In the genomic region with DNA sequence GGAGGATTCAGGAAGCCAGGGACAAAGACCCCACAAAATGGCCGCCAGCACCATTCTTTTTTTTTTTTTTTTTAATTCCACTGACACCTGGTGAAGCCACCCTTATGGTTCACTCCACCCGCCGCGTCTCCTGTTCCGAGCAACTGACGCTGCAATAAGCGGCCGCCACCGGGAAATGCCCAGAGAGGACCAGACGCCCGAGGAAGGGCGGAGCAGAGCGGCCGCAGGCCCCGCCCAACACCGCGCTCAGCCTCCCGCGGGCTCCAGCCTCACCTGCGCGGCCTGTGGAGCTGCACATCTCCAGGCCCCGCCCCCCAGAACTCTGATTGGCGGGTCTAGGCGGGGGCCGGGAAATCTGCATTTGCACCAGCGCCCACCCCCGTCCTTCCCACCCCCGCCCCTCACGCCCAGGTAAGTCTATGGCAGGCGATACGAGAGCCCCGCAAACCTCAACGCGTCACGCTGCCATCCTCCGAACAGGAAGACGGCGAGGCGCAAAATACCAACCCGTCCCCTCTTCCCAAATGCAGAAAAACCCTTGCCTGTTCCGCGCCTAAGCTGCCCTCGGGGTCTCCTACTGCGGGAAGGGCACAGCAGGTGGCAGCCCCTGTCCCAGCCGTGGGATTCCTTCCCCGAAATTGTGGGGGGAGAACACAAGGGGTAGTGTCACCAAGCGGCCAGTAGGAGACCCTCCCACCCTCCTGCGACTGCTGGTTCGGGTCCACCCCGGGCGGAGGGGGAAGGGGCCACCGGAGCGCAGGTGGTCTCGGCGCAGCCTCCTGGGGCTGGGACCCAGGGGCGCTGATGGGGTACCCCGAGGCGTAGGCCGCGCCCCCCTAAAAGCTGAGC, we compare ENCODE assay signal across 8 cellular contexts. TPM values are rescaled to one million over a fixed set of nuclear protein-coding genes. Genes with fewer than 3 reads are reported as not detected.
DNase-seq lines count a peak whose midpoint lies in the region; ATAC-seq and TF ChIP-seq lines count a peak whose summit lies in the region.

No MANE protein-coding gene starts in this region.

- TF ChIP-seq EP300 in ovary (IDR thresholded peaks at IDR 0.05), result no peak

- TF ChIP-seq CTCF in CD4-positive, alpha-beta T cell (IDR thresholded peaks at IDR 0.05), result no peak
- peak; percentile 46 for TF ChIP-seq CTCF in OCI-LY7 (conservative IDR thresholded peaks at IDR 0.05; ENCODE audit: low read length)
- peak; percentile 40 for TF ChIP-seq CTCF in left ventricle myocardium inferior (IDR thresholded peaks at IDR 0.05; ENCODE audit: borderline replicate concordance)
- peak in 2 of 3 donors; percentile 20 to 21 for TF ChIP-seq CTCF in ovary (IDR thresholded peaks at IDR 0.05)

- peaks cover 24% of the 10 kb centered on the region for H3K27me3 ChIP-seq in CD4-positive, alpha-beta T cell (ENCODE audit: control insufficient read depth, insufficient read depth, low read length)
- no peaks in the 10 kb centered on the region for H3K27me3 ChIP-seq in adipocyte (replicated peaks; ENCODE audit: control insufficient read depth, insufficient read depth, low read length)
- peaks cover 9% of the 10 kb centered on the region for H3K27me3 ChIP-seq in left ventricle myocardium inferior (ENCODE audit: low read depth)
- no peaks in the 10 kb centered on the region for H3K27me3 ChIP-seq in ovary

- CTCF ChIA-PET in CD4-positive, alpha-beta T cell (lab: Charles Lee), result no interaction called here
- CTCF ChIA-PET in OCI-LY7 (lab: Charles Lee; ENCODE audit: unreplicated experiment), result interaction anchor here (0.5 kb wide), 1 partner anchor 11 kb away, joined by 3 read pairs; no protein-coding TSS in a partner anchor

- peak overlapping the region; percentile 97 for H3K9ac ChIP-seq in adipocyte (ENCODE audit: low read length)

- H4K20me1 ChIP-seq in OCI-LY7 (ENCODE audit: insufficient read depth, low read length), result no peaks in the 10 kb centered on the region

- no peaks in the 10 kb centered on the region for H3K9me2 ChIP-seq in OCI-LY7 (ENCODE audit: insufficient read depth, low read length)

- H3K36me3 Mint-ChIP-seq in CD4-positive, alpha-beta T cell (ENCODE audit: low read depth), result no peaks in the 10 kb centered on the region

- H3K36me3 ChIP-seq in OCI-LY7 (ENCODE audit: insufficient read depth, low read length) (no peaks in the 10 kb centered on the region), adipocyte (ENCODE audit: control insufficient read depth, insufficient read depth, low read length, severe bottlenecking) (no peaks in the 10 kb centered on the region), left ventricle myocardium inferior (no peaks in the 10 kb centered on the region), ovary (no peaks in the 10 kb centered on the region)

- no peak for TF ChIP-seq POLR2A in ovary (IDR thresholded peaks at IDR 0.05)

- H3K27ac ChIP-seq in CD4-positive, alpha-beta T cell (ENCODE audit: low read depth, low read length), result no peak overlapping the region
- no peak overlapping the region for H3K27ac ChIP-seq in OCI-LY7 (ENCODE audit: low read depth, low read length, poor library complexity, severe bottlenecking)
- H3K27ac ChIP-seq in left ventricle myocardium inferior (replicated peaks), result peak overlapping the region; percentile 58
- H3K27ac ChIP-seq in ovary, result peak overlapping the region; percentile 39 to 54

- no peaks in the 10 kb centered on the region for H3K9me3 Mint-ChIP-seq in CD4-positive, alpha-beta T cell

- H3K4me1 ChIP-seq in OCI-LY7 (ENCODE audit: insufficient read depth, low read length, poor library complexity, severe bottlenecking), result peaks cover 7% of the 10 kb centered on the region
- peaks cover 27% of the 10 kb centered on the region for H3K4me1 ChIP-seq in adipocyte (ENCODE audit: control insufficient read depth, insufficient read depth, low read length)
- peaks cover 11% of the 10 kb centered on the region for H3K4me1 ChIP-seq in left ventricle myocardium inferior
- peaks cover 5% of the 10 kb centered on the region for H3K4me1 ChIP-seq in ovary (ENCODE audit: insufficient read depth)

- 0 to 2% (median 1%) methylated on average over 57 to 60 of the region's 60 CpGs for WGBS in ovary, 3 donors

- peaks cover 42% of the 10 kb centered on the region for H3K27me3 Mint-ChIP-seq in CD4-positive, alpha-beta T cell

- intact Hi-C loops in CD4-positive, alpha-beta T cell (cut with DNase I, micrococcal nuclease), result no loop called here
- intact Hi-C loops in OCI-LY7 (cut with micrococcal nuclease; ENCODE audit: unreplicated experiment) (no loop called here), left ventricle myocardium inferior (cut with micrococcal nuclease) (no loop called here), ovary (cut with DNase I) (no loop called here)

- peak overlapping the region; percentile 96 for H2AFZ ChIP-seq in OCI-LY7 (ENCODE audit: low read length)

- H3K4me3 Mint-ChIP-seq in CD4-positive, alpha-beta T cell, result peak overlapping the region; percentile 54

- peak; percentile 57 for ATAC-seq in CD4-positive, alpha-beta T cell (ENCODE audit: poor library complexity)

- no peak overlapping the region for H3K27ac Mint-ChIP-seq in CD4-positive, alpha-beta T cell

- no peaks in the 10 kb centered on the region for H3K79me2 ChIP-seq in OCI-LY7 (ENCODE audit: insufficient read depth, low read depth, low read length)

- H3K4me3 ChIP-seq in OCI-LY7 (ENCODE audit: low read depth, low read length, poor library complexity, severe bottlenecking) (peak overlapping the region; percentile 68), adipocyte (ENCODE audit: low read length) (peak overlapping the region; percentile 98), left ventricle myocardium inferior (peak overlapping the region; percentile 89), ovary (peak overlapping the region; percentile 77)

- POLR2A ChIA-PET in CD4-positive, alpha-beta T cell (lab: Charles Lee), result no interaction called here
- POLR2A ChIA-PET in OCI-LY7 (lab: Charles Lee), result interaction anchor here (0.6 to 1.0 kb wide), 5 partner anchors 17 to 157 kb away, joined by 3 to 5 read pairs (median 3); no protein-coding TSS in a partner anchor

- H3K4me1 Mint-ChIP-seq in CD4-positive, alpha-beta T cell (ENCODE audit: low read depth), result peaks cover 12% of the 10 kb centered on the region

- no TSS peak for BruUV-seq in OCI-LY7 (replicated peaks; lab: Mats Ljungman, UMichigan)

- peak overlapping the region; percentile 71 for H3K4me2 ChIP-seq in OCI-LY7 (ENCODE audit: low read length)

- no peaks in the 10 kb centered on the region for H3K9me3 ChIP-seq in CD4-positive, alpha-beta T cell (ENCODE audit: control insufficient read depth, low read length)
- no peaks in the 10 kb centered on the region for H3K9me3 ChIP-seq in OCI-LY7 (ENCODE audit: low read length)
- no peaks in the 10 kb centered on the region for H3K9me3 ChIP-seq in adipocyte (ENCODE audit: control insufficient read depth, low read length)
- H3K9me3 ChIP-seq in left ventricle myocardium inferior (replicated peaks), result no peaks in the 10 kb centered on the region
- no peaks in the 10 kb centered on the region for H3K9me3 ChIP-seq in ovary

- peak in 4 of 10 experiments; percentile 2 to 10 (median 2) for DNase-seq in CD4-positive, alpha-beta T cell
- DNase-seq in HK-2 (ENCODE audit: unreplicated experiment) (peak; percentile 92), OCI-LY7 (ENCODE audit: low spot score) (peak; percentile 82), adipocyte (ENCODE audit: low read depth) (peak; percentile 51), left ventricle myocardium inferior (peak; percentile 65), ovary (peak; percentile 70 to 81 (median 73)), ureter (ENCODE audit: low spot score) (peak; percentile 88), UCSD-AML1 (lab: John Stamatoyannopoulos, UW; ENCODE audit: unreplicated experiment) (no peak)

RNA-seq across cellular contexts. Expression of gene ATP9A, which starts 0.9 kb away (rescaled TPM):
- under 1 TPM; 0.11 to 0.19 TPM for total RNA-seq in CD4-positive, alpha-beta T cell
- 0.82 and 0.85 TPM in 2 replicates for total RNA-seq in OCI-LY7 (2014; rRNA removed; shearing (Covaris generic))
- total RNA-seq in OCI-LY7 (2022), result 0.67 and 0.70 TPM in 2 replicates
- 25.2 TPM for total RNA-seq in left ventricle myocardium inferior
- 10 to 100 TPM; 20.0 to 44.6 (median 34.9) TPM for total RNA-seq in ovary
- polyA plus RNA-seq in ovary, result 10 to 100 TPM; 12.9 to 27.8 TPM
- total RNA-seq in ureter, result 64.5 TPM

RNA-seq across cellular contexts. Expression of gene SALL4, which starts 35.1 kb away (rescaled TPM):
- under 1 TPM; 0.05 to 0.08 TPM for total RNA-seq in CD4-positive, alpha-beta T cell
- total RNA-seq in OCI-LY7 (2014; rRNA removed; shearing (Covaris generic)), result 0.06 and 0.18 TPM in 2 replicates
- total RNA-seq in OCI-LY7 (2022) (not detected in 2 replicates), left ventricle myocardium inferior (0.25 TPM), ovary (under 1 TPM in 4 of 7 donors, not detected in 3; 0.27 to 0.57 (median 0.32) TPM), ureter (2.3 TPM)
- polyA plus RNA-seq in ovary, result under 1 TPM; 0.03 to 0.15 TPM

Comparison
In these comparisons a context has a peak if more than half of its experiments do, and no peak if none do; other contexts are left out.
1. H3K27ac ChIP-seq: peak in left ventricle myocardium inferior (single experiment) and ovary (2 of 2); none in CD4-positive, alpha-beta T cell (single experiment) and OCI-LY7 (single experiment).
2. RNA of gene ATP9A, which starts 0.9 kb away (total RNA-seq): 64.5 TPM in ureter (single experiment), 20.0 to 44.6 TPM in ovary and 25.2 TPM in left ventricle myocardium inferior (single experiment); 0.67 to 0.85 TPM in OCI-LY7 and 0.11 to 0.19 TPM in CD4-positive, alpha-beta T cell; every median in the first group is over 10 times any median in the second.
3. Peak in every context shown above with its lines, with median percentiles within 50 percentile points of each other: H3K4me3 ChIP-seq.